ENCODE assay signal across 8 cellular contexts in genomic region chr2:57677296-57677695, GRCh38.
"Had no signal": no experiment of that assay in that cellular context is flagged by ENCODE, and none has a peak within 500 bp of the region (broad histone marks: within the 10 kb centered on the region; RNA-seq: fewer than 3 reads in every experiment).

No MANE protein-coding gene starts in this region.

- DNase-seq: H9, HCEC 1CT, KBM-7 had no signal

- H3K4me2 ChIP-seq: GM23338 had no signal

- ATAC-seq: GM23338, HepG2 had no signal

- H2AFZ ChIP-seq: GM23338 had no signal

- H3K27ac ChIP-seq: HL-60 had no signal

- FAIRE-seq: H1, H54, HepG2 had no signal

- H3K4me3 ChIP-seq: GM23338 had no signal
